ENCODE assay signal across 9 cellular contexts in genomic region chr6:108165714-108166663, GRCh38. TPM values are rescaled to one million over a fixed set of nuclear protein-coding genes. Genes with fewer than 3 reads are reported as not detected.
A peak's percentile ranks its signal among the peaks of the same experiment; 100 is the strongest.
DNase-seq lines count a peak whose midpoint lies in the region; ATAC-seq and TF ChIP-seq lines count a peak whose summit lies in the region.
"Had no signal": no experiment of that assay in that cellular context is flagged by ENCODE, and none has a peak within 500 bp of the region (broad histone marks: within the 10 kb centered on the region; RNA-seq: fewer than 3 reads in every experiment).

Gene NR2E1, plus strand, starts transcription at chr6:108166022. Its CDS starts 744 bp downstream, at chr6:108166766.

- peak within 1 kb of the TSS; percentile 16 for H3K27ac Mint-ChIP-seq in activated CD4-positive, alpha-beta memory T cell treated with anti-CD3 and anti-CD28 coated beads for 36 hours

- intact Hi-C loops in heart right ventricle (cut with DNase I), result loop anchor here in 1 of 10 donors (5.0 kb wide), 1 partner anchor 44 kb away; no protein-coding TSS in a partner anchor
- intact Hi-C loops in right cardiac atrium (cut with DNase I), result no loop called here
- intact Hi-C loops in activated CD4-positive, alpha-beta memory T cell treated with anti-CD3 and anti-CD28 coated beads for 36 hours (cut with micrococcal nuclease), result loop anchor here (5.0 kb wide), 2 partner anchors 131 to 326 kb away; partner anchors contain the start of gene AFG1L
- intact Hi-C loops in sigmoid colon (cut with DNase I), result no loop called here

- H3K4me1 Mint-ChIP-seq in activated CD4-positive, alpha-beta memory T cell treated with anti-CD3 and anti-CD28 coated beads for 36 hours (ENCODE audit: low read depth), result peaks cover 38% of the 10 kb centered on the region

- H3K27me3 Mint-ChIP-seq in activated CD4-positive, alpha-beta memory T cell treated with anti-CD3 and anti-CD28 coated beads for 36 hours, result peaks cover 87% of the 10 kb centered on the region

- POLR2A ChIA-PET in activated CD4-positive, alpha-beta memory T cell treated with anti-CD3 and anti-CD28 coated beads for 36 hours (lab: Charles Lee), result no interaction called here

- CTCF ChIA-PET in activated CD4-positive, alpha-beta memory T cell treated with anti-CD3 and anti-CD28 coated beads for 36 hours (lab: Charles Lee), result no interaction called here

- no peak for TF ChIP-seq POLR2A in sigmoid colon (IDR thresholded peaks at IDR 0.05)

- DNase-seq in heart right ventricle (no peak), right cardiac atrium (no peak), T1000 (lab: John Stamatoyannopoulos, UW) (no peak), sigmoid colon (no peak)
- no peak for DNase-seq in activated CD4-positive, alpha-beta memory T cell treated with anti-CD3 and anti-CD28 coated beads for 36 hours

- ATAC-seq in heart right ventricle (no peak), right cardiac atrium (no peak), HG02981 (IDR thresholded peaks at IDR 0.05; ENCODE audit: unreplicated experiment) (no peak)

- H3K9me3 Mint-ChIP-seq in activated CD4-positive, alpha-beta memory T cell treated with anti-CD3 and anti-CD28 coated beads for 36 hours, result no peaks in the 10 kb centered on the region

- H3K9me3 ChIP-seq in heart right ventricle (no peaks in the 10 kb centered on the region), right cardiac atrium (ENCODE audit: control insufficient read depth, low read length) (no peaks in the 10 kb centered on the region), sigmoid colon (no peaks in the 10 kb centered on the region)

- H3K27me3 ChIP-seq in heart right ventricle (peaks cover 66 to 100% (median 100%) of the 10 kb centered on the region in 7 donors), right cardiac atrium (ENCODE audit: control insufficient read depth, insufficient read depth) (no peaks in the 10 kb centered on the region), sigmoid colon (peaks cover 94 to 100% (median 100%) of the 10 kb centered on the region in 3 donors)

- TF ChIP-seq CTCF in heart right ventricle (IDR thresholded peaks at IDR 0.05), result no peak
- no peak for TF ChIP-seq CTCF in sigmoid colon (IDR thresholded peaks at IDR 0.05)

- 1 to 2% methylated on average over 54 of the region's 54 CpGs for WGBS in heart right ventricle, 2 donors
- 2% methylated on average over 54 of the region's 54 CpGs for WGBS in right cardiac atrium
- 3 to 6% methylated on average over 54 of the region's 54 CpGs for WGBS in sigmoid colon, 2 donors

- H3K27ac ChIP-seq in heart right ventricle, result no peak within 1 kb of the TSS
- H3K27ac ChIP-seq in right cardiac atrium (ENCODE audit: low read length), result no peak within 1 kb of the TSS
- peak within 1 kb of the TSS; percentile 9 for H3K27ac ChIP-seq in temporal lobe (ENCODE audit: low read depth, low read length)
- H3K27ac ChIP-seq in sigmoid colon, result no peak within 1 kb of the TSS

- TF ChIP-seq EP300 in sigmoid colon (IDR thresholded peaks at IDR 0.05), result no peak

- H3K4me3 Mint-ChIP-seq in activated CD4-positive, alpha-beta memory T cell treated with anti-CD3 and anti-CD28 coated beads for 36 hours, result peak within 1 kb of the TSS; percentile 23

- H3K4me3 ChIP-seq in heart right ventricle (peak within 1 kb of the TSS in 7 of 10 donors; percentile 8 to 40 (median 20)), right cardiac atrium (ENCODE audit: low read length) (no peak within 1 kb of the TSS), iPS-11a (ENCODE audit: low read depth, low read length) (peak within 1 kb of the TSS; percentile 2), sigmoid colon (peak within 1 kb of the TSS in 1 of 4 donors; percentile 16)

- H3K36me3 ChIP-seq in heart right ventricle (no peaks in the 10 kb centered on the region), sigmoid colon (no peaks in the 10 kb centered on the region)

- H3K36me3 Mint-ChIP-seq in activated CD4-positive, alpha-beta memory T cell treated with anti-CD3 and anti-CD28 coated beads for 36 hours, result no peaks in the 10 kb centered on the region

- H3K4me1 ChIP-seq in heart right ventricle (peaks cover 13 to 69% (median 54%) of the 10 kb centered on the region in 9 donors), right cardiac atrium (ENCODE audit: control insufficient read depth, insufficient read depth, low read length) (peaks cover 4% of the 10 kb centered on the region), sigmoid colon (peaks cover 0 to 61% (median 54%) of the 10 kb centered on the region in 4 donors)

RNA-seq across cellular contexts. Expression of gene NR2E1, which starts in this region (rescaled TPM):
- total RNA-seq in heart right ventricle, result not detected
- not detected for polyA plus RNA-seq in heart right ventricle
- total RNA-seq in right cardiac atrium, result not detected
- not detected for polyA plus RNA-seq in right cardiac atrium
- total RNA-seq in activated CD4-positive, alpha-beta memory T cell treated with anti-CD3 and anti-CD28 coated beads for 36 hours, result not detected
- total RNA-seq in temporal lobe, result 10.8 TPM
- total RNA-seq in sigmoid colon, result not detected
- polyA plus RNA-seq in sigmoid colon, result not detected
- total RNA-seq: T-helper 2 cell treated with Interferon-gamma antibody and Interleukin-4, amounts not matched to agents 100 ng/mL and 5 ng/mL, for 36 hours had no signal

Comparison
In these comparisons a context has a peak if more than half of its experiments do, and no peak if none do; other contexts are left out.
1. RNA of gene NR2E1 (total RNA-seq): 10.8 TPM in temporal lobe (single experiment); not detected in heart right ventricle, not detected in right cardiac atrium, not detected in activated CD4-positive, alpha-beta memory T cell treated with anti-CD3 and anti-CD28 coated beads for 36 hours and not detected in sigmoid colon; every median in the first group is over 10 times any median in the second.